ENCODE assay signal across 21 cellular contexts in genomic region chr3:188335656-188336055, GRCh38.
"Had no signal": no experiment of that assay in that cellular context is flagged by ENCODE, and none has a peak within 500 bp of the region (broad histone marks: within the 10 kb centered on the region; RNA-seq: fewer than 3 reads in every experiment).

No MANE protein-coding gene starts in this region.

- H3K9me3 Mint-ChIP-seq: activated T-cell treated with anti-CD3 and anti-CD28 coated beads, Interleukin-2, amount 50 U/mL, for 4 hours; activated T-helper 2 cell treated with anti-CD3 and anti-CD28 coated beads, Interferon-gamma antibody, Interleukin-2, Interleukin-4, amounts not matched to agents 10 μg/mL and 5 μg/mL and 100 μg/mL, durations not matched to agents 14 hours and 24 hours and 36 hours; memory B cell; stimulated activated memory B cell treated with anti-CD40 and anti-IgM and Interleukin-4, amounts not matched to agents 10 μg/mL and 1 μg/mL and 100 μg/mL, for 72 hours; T-helper 1 cell treated with Interleukin-12 subunit alpha and Interleukin-12 subunit beta and Interleukin-4 antibody, amounts not matched to agents 30 μg/mL and 1 μg/mL, for 36 hours; WTC11 had no signal

- H3K4me3 Mint-ChIP-seq: activated naive CD8-positive, alpha-beta T cell treated with anti-CD3 and anti-CD28 coated beads for 36 hours; activated T-cell treated with anti-CD3 and anti-CD28 coated beads, Interleukin-2, amount 50 U/mL, for 4 hours; memory B cell; stimulated activated memory B cell treated with anti-CD40 and anti-IgM and Interleukin-4, amounts not matched to agents 10 μg/mL and 1 μg/mL and 100 μg/mL, for 72 hours; T-helper 1 cell treated with Interleukin-12 subunit alpha and Interleukin-12 subunit beta and Interleukin-4 antibody, amounts not matched to agents 30 μg/mL and 1 μg/mL, for 36 hours; WTC11 had no signal

- H3K27ac Mint-ChIP-seq: activated naive CD8-positive, alpha-beta T cell treated with anti-CD3 and anti-CD28 coated beads for 36 hours; activated T-helper 2 cell treated with anti-CD3 and anti-CD28 coated beads, Interferon-gamma antibody, Interleukin-2, Interleukin-4, amounts not matched to agents 10 μg/mL and 5 μg/mL and 100 μg/mL, durations not matched to agents 14 hours and 24 hours and 36 hours; memory B cell; T-helper 1 cell treated with Interleukin-12 subunit alpha and Interleukin-12 subunit beta and Interleukin-4 antibody, amounts not matched to agents 30 μg/mL and 1 μg/mL, for 36 hours; WTC11 had no signal

- H3K36me3 Mint-ChIP-seq: WTC11 had no signal

- ATAC-seq: activated T-cell treated with anti-CD3 and anti-CD28 coated beads, Interleukin-2, amount 50 U/mL, for 4 hours; gastroesophageal sphincter; left colon; sciatic nerve; stimulated activated memory B cell treated with anti-CD40 and anti-IgM and Interleukin-4, amounts not matched to agents 10 μg/mL and 1 μg/mL and 100 μg/mL, for 72 hours; WTC11 had no signal

- H3K27me3 Mint-ChIP-seq: activated naive CD8-positive, alpha-beta T cell treated with anti-CD3 and anti-CD28 coated beads for 36 hours; memory B cell; stimulated activated memory B cell treated with anti-CD40 and anti-IgM and Interleukin-4, amounts not matched to agents 10 μg/mL and 1 μg/mL and 100 μg/mL, for 72 hours had no signal

- DNase-seq: activated CD8-positive, alpha-beta memory T cell treated with anti-CD3 and anti-CD28 coated beads for 24 hours; activated CD8-positive, alpha-beta memory T cell treated with anti-CD3 and anti-CD28 coated beads, Interleukin-2, amount 50 U/mL, for 4 hours; activated naive CD4-positive, alpha-beta T cell; activated naive CD8-positive, alpha-beta T cell treated with anti-CD3 and anti-CD28 coated beads for 36 hours; activated T-cell treated with anti-CD3 and anti-CD28 coated beads, Interleukin-2, amount 50 U/mL, for 4 hours; head of caudate nucleus; islet precursor cell; left colon; occipital lobe; posterior cingulate gyrus; stimulated activated CD4-positive, alpha-beta T cell treated with anti-CD3 and anti-CD28 coated beads, Interleukin-15, amount 100 ng/mL, for 24 hours; T1000; testis; upper lobe of left lung had no signal
